8 cellular contexts compared by ENCODE assay signal in the genomic region with DNA sequence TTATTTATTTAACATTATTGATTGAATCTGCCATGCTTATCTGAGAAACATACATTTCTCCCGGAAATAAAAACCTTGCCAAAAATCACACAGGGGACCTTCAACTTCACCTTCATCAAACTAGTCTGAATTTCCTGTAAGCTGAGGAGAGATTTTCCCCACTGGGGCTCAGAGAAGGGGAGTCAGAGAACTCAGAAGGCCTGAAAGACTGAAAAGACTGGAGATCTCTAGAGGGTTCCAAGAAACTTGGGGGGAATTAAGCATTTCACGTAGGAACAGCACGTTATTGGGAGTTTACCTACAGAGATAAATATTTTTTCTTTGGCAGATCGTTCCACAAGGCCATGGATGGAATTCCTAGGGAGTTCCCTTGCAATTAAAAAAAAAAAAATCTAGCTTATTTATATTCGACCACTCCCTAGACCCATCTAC. TPM values are rescaled to one million over a fixed set of nuclear protein-coding genes. Genes with fewer than 3 reads are reported as not detected.
DNase-seq lines count a peak whose midpoint lies in the region; ATAC-seq and TF ChIP-seq lines count a peak whose summit lies in the region.

No MANE protein-coding gene starts in this region.

- CTCF ChIA-PET in activated CD4-positive, alpha-beta T cell treated with anti-CD3 and anti-CD28 coated beads for 36 hours (lab: Charles Lee), result interaction anchor here (0.7 to 1.7 kb wide), 9 partner anchors 9 to 359 kb away, joined by 3 to 6 read pairs (median 3); a partner anchor contains a TSS
- CTCF ChIA-PET in activated CD8-positive, alpha-beta T cell treated with anti-CD3 and anti-CD28 coated beads, Interleukin-2, amount 10 ng/mL, durations not matched to agents 7 days and 5 days (lab: Charles Lee), result interaction anchor here (0.5 to 2.0 kb wide), 14 partner anchors 8 to 1355 kb away, joined by 3 to 13 read pairs (median 4); a partner anchor contains a TSS

- H3K27ac ChIP-seq in stomach, result peak overlapping the region; percentile 80 to 93 (median 92)

- peak overlapping the region; percentile 88 for H3K4me3 Mint-ChIP-seq in activated CD4-positive, alpha-beta T cell treated with anti-CD3 and anti-CD28 coated beads for 36 hours
- H3K4me3 Mint-ChIP-seq in activated CD8-positive, alpha-beta T cell treated with anti-CD3 and anti-CD28 coated beads, Interleukin-2, amount 10 ng/mL, durations not matched to agents 7 days and 5 days, result peak overlapping the region; percentile 96

- peak overlapping the region; percentile 57 for H3K9ac ChIP-seq in iPS-15b (ENCODE audit: low read depth, low read length)

- POLR2A ChIA-PET in activated CD4-positive, alpha-beta T cell treated with anti-CD3 and anti-CD28 coated beads for 36 hours (lab: Charles Lee), result interaction anchor here (0.5 kb wide), 1 partner anchor 227 kb away, joined by 3 read pairs; no protein-coding TSS in a partner anchor
- POLR2A ChIA-PET in activated CD8-positive, alpha-beta T cell treated with anti-CD3 and anti-CD28 coated beads, Interleukin-2, amount 10 ng/mL, durations not matched to agents 7 days and 5 days (lab: Charles Lee), result interaction anchor here (0.5 to 2.2 kb wide), 21 partner anchors 8 to 357 kb away, joined by 3 to 11 read pairs (median 4); a partner anchor contains a TSS

- H3K4me1 ChIP-seq in iPS-15b (ENCODE audit: control insufficient read depth, insufficient read depth, low read length) (no peaks in the 10 kb centered on the region), stomach (peaks cover 10 to 24% (median 19%) of the 10 kb centered on the region in 4 donors)

- intact Hi-C loops in activated CD4-positive, alpha-beta T cell treated with anti-CD3 and anti-CD28 coated beads for 36 hours (cut with DNase I, micrococcal nuclease), result loop anchor here (1.0 to 10.0 kb wide), 12 partner anchors 62 to 795 kb away; a partner anchor contains a TSS
- intact Hi-C loops in stomach (cut with DNase I; ENCODE audit: low total_unique reads), result no loop called here

- H3K27me3 Mint-ChIP-seq in activated CD4-positive, alpha-beta T cell treated with anti-CD3 and anti-CD28 coated beads for 36 hours, result peaks cover 3% of the 10 kb centered on the region
- H3K27me3 Mint-ChIP-seq in activated CD8-positive, alpha-beta T cell treated with anti-CD3 and anti-CD28 coated beads, Interleukin-2, amount 10 ng/mL, durations not matched to agents 7 days and 5 days (ENCODE audit: low read depth), result peaks cover 3% of the 10 kb centered on the region

- peak overlapping the region; percentile 98 for H3K27ac Mint-ChIP-seq in activated CD4-positive, alpha-beta T cell treated with anti-CD3 and anti-CD28 coated beads for 36 hours
- peak overlapping the region; percentile 97 for H3K27ac Mint-ChIP-seq in activated CD8-positive, alpha-beta T cell treated with anti-CD3 and anti-CD28 coated beads, Interleukin-2, amount 10 ng/mL, durations not matched to agents 7 days and 5 days

- H3K9me3 Mint-ChIP-seq in activated CD4-positive, alpha-beta T cell treated with anti-CD3 and anti-CD28 coated beads for 36 hours (ENCODE audit: low read depth), result no peaks in the 10 kb centered on the region
- H3K9me3 Mint-ChIP-seq in activated CD8-positive, alpha-beta T cell treated with anti-CD3 and anti-CD28 coated beads, Interleukin-2, amount 10 ng/mL, durations not matched to agents 7 days and 5 days (ENCODE audit: insufficient read depth), result no peaks in the 10 kb centered on the region

- peaks cover 26% of the 10 kb centered on the region for H3K36me3 Mint-ChIP-seq in activated CD4-positive, alpha-beta T cell treated with anti-CD3 and anti-CD28 coated beads for 36 hours (ENCODE audit: low read depth)
- H3K36me3 Mint-ChIP-seq in activated CD8-positive, alpha-beta T cell treated with anti-CD3 and anti-CD28 coated beads, Interleukin-2, amount 10 ng/mL, durations not matched to agents 7 days and 5 days (ENCODE audit: low read depth), result peaks cover 19% of the 10 kb centered on the region

- no peak for ATAC-seq in activated CD4-positive, alpha-beta T cell treated with anti-CD3 and anti-CD28 coated beads for 36 hours
- peak; percentile 2 for ATAC-seq in activated CD8-positive, alpha-beta T cell treated with anti-CD3 and anti-CD28 coated beads, Interleukin-2, amount 10 ng/mL, durations not matched to agents 7 days and 5 days
- ATAC-seq in GM21367 (IDR thresholded peaks at IDR 0.05; ENCODE audit: unreplicated experiment), result no peak

- peak overlapping the region; percentile 57 for H3K4me3 ChIP-seq in iPS-15b (ENCODE audit: low read depth, low read length)
- H3K4me3 ChIP-seq in stomach, result peak overlapping the region; percentile 87 to 98 (median 91)

- H3K36me3 ChIP-seq in iPS-15b (ENCODE audit: control insufficient read depth, insufficient read depth, low read length) (peaks cover 8% of the 10 kb centered on the region), stomach (peaks cover 16 to 25% (median 22%) of the 10 kb centered on the region in 4 donors)

- 0 to 2% (median 1%) methylated on average over 5 of the region's 5 CpGs for WGBS in stomach, 5 donors

- no peak for TF ChIP-seq EP300 in stomach (IDR thresholded peaks at IDR 0.05)

- TF ChIP-seq CTCF in stomach (IDR thresholded peaks at IDR 0.05), result no peak

- DNase-seq in activated CD4-positive, alpha-beta T cell treated with anti-CD3 and anti-CD28 coated beads for 36 hours, result no peak
- DNase-seq in activated CD4-positive, alpha-beta T cell treated with anti-CD3 and anti-CD28 coated beads for 4 hours, result no peak
- peak; percentile 23 for DNase-seq in activated CD8-positive, alpha-beta T cell treated with anti-CD3 and anti-CD28 coated beads, Interleukin-2, amount 10 ng/mL, durations not matched to agents 7 days and 5 days
- DNase-seq in stomach (no peak), NCI-H2029 (lab: John Stamatoyannopoulos, UW) (no peak), NCI-H69 (lab: John Stamatoyannopoulos, UW) (no peak)

- TF ChIP-seq POLR2A in stomach (IDR thresholded peaks at IDR 0.05), result no peak

- H3K27me3 ChIP-seq in iPS-15b (ENCODE audit: control insufficient read depth, insufficient read depth, low read length) (no peaks in the 10 kb centered on the region), stomach (no peaks in the 10 kb centered on the region)

- H3K9me3 ChIP-seq in iPS-15b (ENCODE audit: control insufficient read depth, insufficient read depth, low read length) (no peaks in the 10 kb centered on the region), stomach (no peaks in the 10 kb centered on the region)

- H3K4me1 Mint-ChIP-seq in activated CD4-positive, alpha-beta T cell treated with anti-CD3 and anti-CD28 coated beads for 36 hours, result peaks cover 19% of the 10 kb centered on the region
- peaks cover 39% of the 10 kb centered on the region for H3K4me1 Mint-ChIP-seq in activated CD8-positive, alpha-beta T cell treated with anti-CD3 and anti-CD28 coated beads, Interleukin-2, amount 10 ng/mL, durations not matched to agents 7 days and 5 days (ENCODE audit: low read depth)

RNA-seq across cellular contexts. Expression of a gene that starts 0.5 kb away (rescaled TPM):
- total RNA-seq in activated CD4-positive, alpha-beta T cell treated with anti-CD3 and anti-CD28 coated beads for 36 hours, result 10 to 100 TPM; 79.3 to 79.7 TPM
- total RNA-seq in activated CD8-positive, alpha-beta T cell treated with anti-CD3 and anti-CD28 coated beads, Interleukin-2, amount 10 ng/mL, durations not matched to agents 7 days and 5 days, result 10 to 100 TPM; 54.0 to 55.6 TPM
- total RNA-seq in stomach, result 10 to 100 TPM in 4 of 5 donors, 1 to 10 TPM in 1; 9.0 to 84.6 (median 53.2) TPM
- polyA plus RNA-seq in stomach, result 10 to 100 TPM; 21.4 to 28.8 (median 26.6) TPM
